ENCODE assay signal across 10 cellular contexts in the genomic region with DNA sequence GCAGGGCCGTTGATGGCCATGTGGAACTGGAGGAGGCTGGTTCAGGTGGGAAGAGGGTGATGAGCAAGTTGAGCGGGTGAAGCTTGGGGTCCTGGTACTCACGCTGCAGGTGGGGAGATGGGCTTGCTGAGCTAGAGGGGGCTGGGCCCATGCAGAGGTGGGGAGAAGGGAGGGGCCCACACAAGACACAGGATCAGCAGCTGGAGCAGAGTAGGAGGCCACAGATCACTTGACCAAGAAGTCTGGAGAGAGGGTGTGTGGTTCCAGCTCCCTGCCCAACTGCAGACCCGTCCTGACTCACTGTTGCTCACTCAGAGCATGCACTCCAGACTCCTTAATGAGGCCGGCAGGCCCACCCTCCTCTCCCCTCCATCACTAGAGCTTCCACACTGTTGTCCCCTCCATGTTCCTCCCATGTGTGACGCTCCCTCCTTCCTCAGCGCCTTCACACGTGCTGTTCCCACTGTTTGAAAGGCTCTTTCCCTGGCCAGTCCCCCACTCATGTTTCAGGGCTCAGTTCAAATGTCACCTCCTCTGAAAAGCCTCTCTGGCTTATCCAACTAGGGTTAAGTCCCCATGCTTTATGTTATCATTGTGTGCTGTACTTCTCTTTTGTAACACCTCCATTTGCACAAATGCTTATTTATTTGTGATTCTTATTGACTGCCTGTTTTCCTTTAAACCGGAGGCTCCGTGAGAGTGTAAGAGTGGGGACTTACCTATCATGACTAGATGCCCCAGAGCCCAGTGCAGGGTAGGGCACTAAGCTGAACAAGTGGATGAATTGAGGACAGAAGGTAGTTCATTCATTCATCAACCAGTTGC. TPM values are rescaled to one million over a fixed set of nuclear protein-coding genes. Genes with fewer than 3 reads are reported as not detected.
DNase-seq lines count a peak whose midpoint lies in the region; ATAC-seq lines count a peak whose summit lies in the region.
"Had no signal": no experiment of that assay in that cellular context is flagged by ENCODE, and none has a peak within 500 bp of the region (broad histone marks: within the 10 kb centered on the region; RNA-seq: fewer than 3 reads in every experiment).

No MANE protein-coding gene starts in this region.

- H3K4me3 Mint-ChIP-seq in stimulated activated naive CD8-positive, alpha-beta T cell treated with anti-CD3 and anti-CD28 coated beads, Interleukin-15, Interleukin-2, amounts not matched to agents 100 ng/mL and 50 ng/mL, for 24 hours: peak overlapping the region; percentile 97
- H3K4me3 Mint-ChIP-seq in activated naive CD8-positive, alpha-beta T cell treated with anti-CD3 and anti-CD28 coated beads, Interleukin-2, amount 10 ng/mL, durations not matched to agents 7 days and 5 days: peak overlapping the region; percentile 89

- H3K4me1 Mint-ChIP-seq in stimulated activated naive CD8-positive, alpha-beta T cell treated with anti-CD3 and anti-CD28 coated beads, Interleukin-15, Interleukin-2, amounts not matched to agents 100 ng/mL and 50 ng/mL, for 24 hours (ENCODE audit: low read depth): peaks cover 35% of the 10 kb centered on the region
- H3K4me1 Mint-ChIP-seq in activated naive CD8-positive, alpha-beta T cell treated with anti-CD3 and anti-CD28 coated beads, Interleukin-2, amount 10 ng/mL, durations not matched to agents 7 days and 5 days: peaks cover 35% of the 10 kb centered on the region

- peak overlapping the region; percentile 95 for H3K27ac Mint-ChIP-seq in stimulated activated naive CD8-positive, alpha-beta T cell treated with anti-CD3 and anti-CD28 coated beads, Interleukin-15, Interleukin-2, amounts not matched to agents 100 ng/mL and 50 ng/mL, for 24 hours
- peak overlapping the region; percentile 94 for H3K27ac Mint-ChIP-seq in activated naive CD8-positive, alpha-beta T cell treated with anti-CD3 and anti-CD28 coated beads, Interleukin-2, amount 10 ng/mL, durations not matched to agents 7 days and 5 days

- H3K36me3 Mint-ChIP-seq in stimulated activated naive CD8-positive, alpha-beta T cell treated with anti-CD3 and anti-CD28 coated beads, Interleukin-15, Interleukin-2, amounts not matched to agents 100 ng/mL and 50 ng/mL, for 24 hours (ENCODE audit: low read depth): peaks cover 52% of the 10 kb centered on the region
- peaks cover 4% of the 10 kb centered on the region for H3K36me3 Mint-ChIP-seq in activated naive CD8-positive, alpha-beta T cell treated with anti-CD3 and anti-CD28 coated beads, Interleukin-2, amount 10 ng/mL, durations not matched to agents 7 days and 5 days

- H3K9me3 Mint-ChIP-seq in stimulated activated naive CD8-positive, alpha-beta T cell treated with anti-CD3 and anti-CD28 coated beads, Interleukin-15, Interleukin-2, amounts not matched to agents 100 ng/mL and 50 ng/mL, for 24 hours: peaks cover 4% of the 10 kb centered on the region
- no peaks in the 10 kb centered on the region for H3K9me3 Mint-ChIP-seq in activated naive CD8-positive, alpha-beta T cell treated with anti-CD3 and anti-CD28 coated beads, Interleukin-2, amount 10 ng/mL, durations not matched to agents 7 days and 5 days

- no peak for DNase-seq in stimulated activated naive CD8-positive, alpha-beta T cell treated with anti-CD3 and anti-CD28 coated beads, Interleukin-15, Interleukin-2, amounts not matched to agents 100 U/mL and 50 U/mL, for 24 hours
- no peak for DNase-seq in activated naive CD8-positive, alpha-beta T cell treated with anti-CD3 and anti-CD28 coated beads, Interleukin-2, amount 10 ng/mL, durations not matched to agents 7 days and 5 days
- DNase-seq in iris pigment epithelial cell (ENCODE audit: low read depth) (peak; percentile 57), activated gamma-delta T cell (lab: John Stamatoyannopoulos, UW) (no peak), GOT3 (lab: John Stamatoyannopoulos, UW) (no peak)
- DNase-seq in stimulated activated CD4-positive, alpha-beta T cell treated with anti-CD3 and anti-CD28 coated beads, Interleukin-4, amount 100 ng/mL, for 4 hours: no peak
- DNase-seq: islet precursor cell; stimulated activated naive CD4-positive, alpha-beta T cell had no signal

- POLR2A ChIA-PET in activated naive CD8-positive, alpha-beta T cell treated with anti-CD3 and anti-CD28 coated beads, Interleukin-2, amount 10 ng/mL, durations not matched to agents 7 days and 5 days (lab: Charles Lee): interaction anchor here (1.1 kb wide), 1 partner anchor 20 kb away, joined by 4 read pairs; no protein-coding TSS in a partner anchor

- no peaks in the 10 kb centered on the region for H3K27me3 Mint-ChIP-seq in stimulated activated naive CD8-positive, alpha-beta T cell treated with anti-CD3 and anti-CD28 coated beads, Interleukin-15, Interleukin-2, amounts not matched to agents 100 ng/mL and 50 ng/mL, for 24 hours
- H3K27me3 Mint-ChIP-seq in activated naive CD8-positive, alpha-beta T cell treated with anti-CD3 and anti-CD28 coated beads, Interleukin-2, amount 10 ng/mL, durations not matched to agents 7 days and 5 days: no peaks in the 10 kb centered on the region

- no peak for ATAC-seq in stimulated activated naive CD8-positive, alpha-beta T cell treated with anti-CD3 and anti-CD28 coated beads, Interleukin-15, Interleukin-2, amounts not matched to agents 100 U/mL and 50 U/mL, for 24 hours
- no peak for ATAC-seq in activated naive CD8-positive, alpha-beta T cell treated with anti-CD3 and anti-CD28 coated beads, Interleukin-2, amount 10 ng/mL, durations not matched to agents 7 days and 5 days (ENCODE audit: low read depth)
- ATAC-seq in HG03442 (IDR thresholded peaks at IDR 0.05; ENCODE audit: unreplicated experiment): no peak

RNA-seq across cellular contexts. Expression of gene CCDC86, which starts 2.3 kb away (rescaled TPM):
- total RNA-seq in activated naive CD8-positive, alpha-beta T cell treated with anti-CD3 and anti-CD28 coated beads, Interleukin-2, amount 10 ng/mL, durations not matched to agents 7 days and 5 days: 10 to 100 TPM; 16.9 to 17.1 TPM

RNA-seq across cellular contexts. Expression of gene PTGDR2, which starts 11.5 kb away (rescaled TPM):
- 1 to 10 TPM; 2.5 to 2.9 TPM for total RNA-seq in activated naive CD8-positive, alpha-beta T cell treated with anti-CD3 and anti-CD28 coated beads, Interleukin-2, amount 10 ng/mL, durations not matched to agents 7 days and 5 days

RNA-seq across cellular contexts. Expression of gene ZP1, which starts 23.1 kb away (rescaled TPM):
- total RNA-seq in activated naive CD8-positive, alpha-beta T cell treated with anti-CD3 and anti-CD28 coated beads, Interleukin-2, amount 10 ng/mL, durations not matched to agents 7 days and 5 days: under 1 TPM; 0.44 to 0.60 TPM

RNA-seq across cellular contexts. Expression of gene MS4A10, which starts 59.1 kb away (rescaled TPM):
- not detected for total RNA-seq in activated naive CD8-positive, alpha-beta T cell treated with anti-CD3 and anti-CD28 coated beads, Interleukin-2, amount 10 ng/mL, durations not matched to agents 7 days and 5 days
